Comparison of ENCODE assay signal across 8 cellular contexts in genomic region chr3:131501949-131502348, GRCh38. TPM values are rescaled to one million over a fixed set of nuclear protein-coding genes. Genes with fewer than 3 reads are reported as not detected.
DNase-seq lines count a peak whose midpoint lies in the region; ATAC-seq and TF ChIP-seq lines count a peak whose summit lies in the region.

No MANE protein-coding gene starts in this region.

- H3K4me3 ChIP-seq in left ventricle myocardium inferior, result peak overlapping the region; percentile 90

- no peaks in the 10 kb centered on the region for H3K27me3 ChIP-seq in left ventricle myocardium inferior (ENCODE audit: low read depth)

- ATAC-seq in left cardiac atrium (no peak), GM18498 (IDR thresholded peaks at IDR 0.05; ENCODE audit: unreplicated experiment) (no peak)
- ATAC-seq in activated CD8-positive, alpha-beta T cell treated with anti-CD3 and anti-CD28 coated beads for 36 hours, result no peak

- H3K27ac Mint-ChIP-seq in activated CD8-positive, alpha-beta T cell treated with anti-CD3 and anti-CD28 coated beads for 36 hours, result peak overlapping the region; percentile 98

- peaks cover 47% of the 10 kb centered on the region for H3K36me3 Mint-ChIP-seq in activated CD8-positive, alpha-beta T cell treated with anti-CD3 and anti-CD28 coated beads for 36 hours (ENCODE audit: low read depth)

- H3K9me3 Mint-ChIP-seq in activated CD8-positive, alpha-beta T cell treated with anti-CD3 and anti-CD28 coated beads for 36 hours, result no peaks in the 10 kb centered on the region

- H3K4me3 Mint-ChIP-seq in activated CD8-positive, alpha-beta T cell treated with anti-CD3 and anti-CD28 coated beads for 36 hours, result peak overlapping the region; percentile 99

- intact Hi-C loops in left ventricle myocardium inferior (cut with micrococcal nuclease), result no loop called here
- intact Hi-C loops in left cardiac atrium (cut with DNase I), result loop anchor here in 1 of 2 donors (10.0 kb wide), 1 partner anchor 117 kb away; the partner anchor contains the start of gene NUDT16
- intact Hi-C loops in activated CD8-positive, alpha-beta T cell treated with anti-CD3 and anti-CD28 coated beads for 36 hours (cut with micrococcal nuclease), result loop anchor here (10.0 kb wide), 1 partner anchor 467 kb away; no protein-coding TSS in a partner anchor

- peak overlapping the region; percentile 84 for H3K27ac ChIP-seq in left ventricle myocardium inferior (replicated peaks)
- H3K27ac ChIP-seq in substantia nigra (ENCODE audit: low read depth, low read length, poor library complexity, severe bottlenecking), result peak overlapping the region; percentile 77

- DNase-seq in left ventricle myocardium inferior (no peak), left cardiac atrium (no peak), iPS-NIHi7 (ENCODE audit: extremely low spot score) (peak; percentile 15), substantia nigra (lab: John Stamatoyannopoulos, UW) (no peak), NCI-H2029 (lab: John Stamatoyannopoulos, UW) (no peak), AG08395 (ENCODE audit: low spot score) (no peak)
- DNase-seq in activated CD8-positive, alpha-beta T cell treated with anti-CD3 and anti-CD28 coated beads for 36 hours, result peak; percentile 8

- peaks cover 25% of the 10 kb centered on the region for H3K4me1 ChIP-seq in left ventricle myocardium inferior

- no peaks in the 10 kb centered on the region for H3K27me3 Mint-ChIP-seq in activated CD8-positive, alpha-beta T cell treated with anti-CD3 and anti-CD28 coated beads for 36 hours

- peaks cover 35% of the 10 kb centered on the region for H3K36me3 ChIP-seq in left ventricle myocardium inferior

- H3K9me3 ChIP-seq in left ventricle myocardium inferior (replicated peaks), result no peaks in the 10 kb centered on the region

- no peak for TF ChIP-seq CTCF in left ventricle myocardium inferior (IDR thresholded peaks at IDR 0.05; ENCODE audit: borderline replicate concordance)
- TF ChIP-seq CTCF in activated CD8-positive, alpha-beta T cell treated with anti-CD3 and anti-CD28 coated beads for 36 hours (IDR thresholded peaks at IDR 0.05), result no peak

- POLR2A ChIA-PET in activated CD8-positive, alpha-beta T cell treated with anti-CD3 and anti-CD28 coated beads for 36 hours (lab: Charles Lee), result interaction anchor here (2.1 kb wide), 1 partner anchor 11 kb away, joined by 8 read pairs; no protein-coding TSS in a partner anchor

- CTCF ChIA-PET in activated CD8-positive, alpha-beta T cell treated with anti-CD3 and anti-CD28 coated beads for 36 hours (lab: Charles Lee), result no interaction called here

- peaks cover 30% of the 10 kb centered on the region for H3K4me1 Mint-ChIP-seq in activated CD8-positive, alpha-beta T cell treated with anti-CD3 and anti-CD28 coated beads for 36 hours (ENCODE audit: low read depth)

RNA-seq across cellular contexts. Expression of gene MRPL3, which starts 0.8 kb away (rescaled TPM):
- total RNA-seq in left ventricle myocardium inferior (53.9 TPM), left cardiac atrium (10 to 100 TPM; 47.0 to 62.0 TPM)
- total RNA-seq in activated CD8-positive, alpha-beta T cell treated with anti-CD3 and anti-CD28 coated beads for 36 hours, result 100 to 1,000 TPM; 168 TPM

Comparison
In these comparisons a context has a peak if more than half of its experiments do, and no peak if none do; other contexts are left out.
1. DNase-seq: peak in activated CD8-positive, alpha-beta T cell treated with anti-CD3 and anti-CD28 coated beads for 36 hours (single experiment) and iPS-NIHi7 (single experiment); none in left ventricle myocardium inferior (single experiment), left cardiac atrium (single experiment), substantia nigra (0 of 49), NCI-H2029 (single experiment) and AG08395 (single experiment).